In the genomic region with DNA sequence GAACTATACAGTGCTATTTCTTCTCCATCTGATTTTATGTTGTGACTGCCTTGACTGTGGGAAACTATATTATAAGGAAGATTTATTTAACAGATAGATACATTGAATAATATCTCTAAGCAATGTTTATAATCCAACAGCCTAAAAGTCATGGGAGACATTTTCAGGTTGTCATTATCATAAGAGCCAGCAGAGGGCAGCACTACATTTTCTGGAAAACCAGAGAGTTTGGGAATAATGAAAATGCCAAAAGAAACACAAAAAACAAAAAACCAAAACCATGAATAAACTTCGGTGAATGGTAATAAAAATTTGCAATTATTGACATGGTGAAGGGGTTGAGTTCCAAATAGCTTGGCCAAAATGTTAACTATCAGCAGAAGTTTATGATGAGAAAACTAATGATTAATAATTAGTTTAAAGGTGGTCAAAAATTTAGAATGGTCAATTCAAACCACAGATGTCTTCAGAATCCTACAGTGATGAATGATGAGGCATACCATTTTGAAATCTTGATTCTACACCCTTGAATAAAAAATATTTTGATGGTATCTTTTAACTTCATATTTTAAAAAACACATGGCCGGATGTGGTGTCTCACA, we compare ENCODE assay signal across 8 cellular contexts. TPM values are rescaled to one million over a fixed set of nuclear protein-coding genes. Genes with fewer than 3 reads are reported as not detected.
A peak's percentile ranks its signal among the peaks of the same experiment; 100 is the strongest.
DNase-seq lines count a peak whose midpoint lies in the region; ATAC-seq, FAIRE-seq and TF ChIP-seq lines count a peak whose summit lies in the region.

No MANE protein-coding gene starts in this region.

- H3K4me3 ChIP-seq in A673 (ENCODE audit: low read depth, low read length, poor library complexity, severe bottlenecking), result no peak overlapping the region
- H3K4me3 ChIP-seq in DOHH2 (ENCODE audit: low read length), result no peak overlapping the region
- no peak overlapping the region for H3K4me3 ChIP-seq in K562
- no peak overlapping the region for H3K4me3 ChIP-seq in upper lobe of right lung

- DNase-seq in A673 (ENCODE audit: low spot score) (peak; percentile 64), NCI-H345 (lab: John Stamatoyannopoulos, UW) (peak; percentile 43), K562 (ENCODE audit: extremely low read depth in 1 of 4, low spot score in 3 of 4) (peak in 1 of 4 experiments; percentile 35), kidney glomerular epithelial cell (lab: John Stamatoyannopoulos, UW) (peak; percentile 43), upper lobe of right lung (no peak)

- TF ChIP-seq EP300 in K562 (IDR thresholded peaks at IDR 0.05; ENCODE audit: low read length), result no peak

- peaks cover 14% of the 10 kb centered on the region for H3K4me1 ChIP-seq in A673 (ENCODE audit: insufficient read depth, low read length, poor library complexity, severe bottlenecking)
- peaks cover 23% of the 10 kb centered on the region for H3K4me1 ChIP-seq in DOHH2 (ENCODE audit: control insufficient read depth, low read length)
- H3K4me1 ChIP-seq in K562 (replicated peaks in 1 of 2; ENCODE audit: control insufficient read depth in 2 of 2, insufficient read depth in 2 of 2, low read length in 2 of 2), result peaks cover 5 to 7% of the 10 kb centered on the region in 2 experiments; a peak in 4 of 5 replicates
- peaks cover 15% of the 10 kb centered on the region for H3K4me1 ChIP-seq in upper lobe of right lung

- POLR2A ChIA-PET in A673 (lab: Charles Lee; ENCODE audit: low non-redundant PET) (no interaction called here), K562 (lab: Yijun Ruan, JAX) (no interaction called here)

- H3K9ac ChIP-seq in K562 (ENCODE audit: insufficient read depth in 1 of 2, low read depth in 2 of 2, low read length in 2 of 2), result no peak overlapping the region

- peak in 1 of 2 experiments; percentile 24; a peak in 2 of 4 replicates for TF ChIP-seq RAD21 in K562 (CRISPR knock-in tag; conservative IDR thresholded peaks at IDR 0.05 in 1 of 2, IDR thresholded peaks at IDR 0.05 in 1 of 2)

- ATAC-seq in K562 (no peak), upper lobe of right lung (no peak), HG02885 (IDR thresholded peaks at IDR 0.05; ENCODE audit: poor library complexity, unreplicated experiment) (no peak), HG02938 (IDR thresholded peaks at IDR 0.05; ENCODE audit: unreplicated experiment) (no peak)

- BruUV-seq in A673 (replicated peaks; lab: Mats Ljungman, UMichigan), result no TSS peak
- BruUV-seq in K562 (replicated peaks; lab: Mats Ljungman, UMichigan), result no TSS peak

- TF ChIP-seq POLR2A in K562 (conservative IDR thresholded peaks at IDR 0.05), result no peak

- intact Hi-C loops in A673 (cut with micrococcal nuclease; ENCODE audit: unreplicated experiment), result loop anchor here (5.0 to 10.0 kb wide), 3 partner anchors 100 to 393 kb away; partner anchors contain the start of gene ADAM23
- intact Hi-C loops in K562 (cut with micrococcal nuclease), result loop anchor here (5.0 kb wide), 1 partner anchor 98 kb away; no protein-coding TSS in a partner anchor
- intact Hi-C loops in upper lobe of right lung (cut with DNase I), result no loop called here

- no peaks in the 10 kb centered on the region for H3K9me1 ChIP-seq in K562 (ENCODE audit: control insufficient read depth, insufficient read depth, low read length)

- FAIRE-seq in K562 (lab: Jason Lieb, UNC), result no peak

- in situ Hi-C loops in K562 (cut with MboI), result no loop called here

- H3K27ac ChIP-seq in A673 (ENCODE audit: low read depth, low read length, poor library complexity, severe bottlenecking) (no peak overlapping the region), DOHH2 (ENCODE audit: low read depth, low read length) (no peak overlapping the region), K562 (ENCODE audit: extremely low read depth, low read depth, low read length) (no peak overlapping the region), upper lobe of right lung (no peak overlapping the region)

- H3K9me3 ChIP-seq in A673 (ENCODE audit: low read depth, low read length, poor library complexity, severe bottlenecking) (no peaks in the 10 kb centered on the region), DOHH2 (ENCODE audit: control insufficient read depth, insufficient read depth, low read length) (no peaks in the 10 kb centered on the region), K562 (replicated peaks; ENCODE audit: control insufficient read depth, insufficient read depth, low read depth, low read length) (no peaks in the 10 kb centered on the region; the same call in 1 of the 2 replicates), upper lobe of right lung (no peaks in the 10 kb centered on the region)

- CTCF ChIA-PET in A673 (lab: Charles Lee), result no interaction called here
- CTCF ChIA-PET in K562 (lab: Yijun Ruan, JAX; ENCODE audit: low intra/inter-chr PET ratio), result interaction anchor here (0.6 kb wide), 1 partner anchor 29 kb away, joined by 3 read pairs; no protein-coding TSS in a partner anchor

- WGBS in K562 (ENCODE audit: insufficient coverage, low coverage, missing lambda C conversion rate), result 42% methylated on average over 1 of the region's 2 CpGs

- no peaks in the 10 kb centered on the region for H3K27me3 ChIP-seq in A673 (replicated peaks; ENCODE audit: insufficient read depth, low read depth, low read length, poor library complexity)
- H3K27me3 ChIP-seq in DOHH2 (ENCODE audit: control insufficient read depth, low read length), result no peaks in the 10 kb centered on the region
- no peaks in the 10 kb centered on the region for H3K27me3 ChIP-seq in K562 (ENCODE audit: control insufficient read depth in 2 of 2, insufficient read depth in 2 of 2, low read length in 2 of 2)
- no peaks in the 10 kb centered on the region for H3K27me3 ChIP-seq in upper lobe of right lung

- no peak overlapping the region for H2AFZ ChIP-seq in K562 (ENCODE audit: low read depth, low read length)

- H4K20me1 ChIP-seq in DOHH2 (ENCODE audit: control insufficient read depth, insufficient read depth, low read depth, low read length), result peaks cover 12% of the 10 kb centered on the region; the same call in 1 of the 2 replicates
- no peaks in the 10 kb centered on the region for H4K20me1 ChIP-seq in K562 (replicated peaks; ENCODE audit: control insufficient read depth, insufficient read depth, low read length)

- peaks cover 42% of the 10 kb centered on the region for H3K79me2 ChIP-seq in DOHH2 (ENCODE audit: control insufficient read depth, low read length)
- peaks cover 32% of the 10 kb centered on the region for H3K79me2 ChIP-seq in K562 (ENCODE audit: control insufficient read depth, insufficient read depth, low read length)

- H3F3A ChIP-seq in DOHH2 (ENCODE audit: control insufficient read depth, insufficient read depth), result peaks cover 39% of the 10 kb centered on the region

- no peaks in the 10 kb centered on the region for H3K9me2 ChIP-seq in DOHH2 (replicated peaks; ENCODE audit: control insufficient read depth, low read length)

- H3K4me2 ChIP-seq in DOHH2 (ENCODE audit: low read length) (no peak overlapping the region), K562 (ENCODE audit: insufficient read depth, low read length) (no peak overlapping the region)

- peaks cover 42% of the 10 kb centered on the region for H3K36me3 ChIP-seq in A673 (ENCODE audit: insufficient read depth, low read length, poor library complexity, severe bottlenecking)
- H3K36me3 ChIP-seq in DOHH2 (ENCODE audit: control insufficient read depth, low read length), result peaks cover 59% of the 10 kb centered on the region
- peaks cover 43% of the 10 kb centered on the region for H3K36me3 ChIP-seq in K562 (ENCODE audit: control insufficient read depth, insufficient read depth, low read length)
- peaks cover 34% of the 10 kb centered on the region for H3K36me3 ChIP-seq in upper lobe of right lung

- peak; percentile 83 for TF ChIP-seq CTCF in A673 (conservative IDR thresholded peaks at IDR 0.05; ENCODE audit: low read depth, low read length)
- peak; percentile 82 for TF ChIP-seq CTCF in DOHH2 (IDR thresholded peaks at IDR 0.05; ENCODE audit: low read depth, low read length, poor library complexity, severe bottlenecking)
- TF ChIP-seq CTCF in K562 (IDR thresholded peaks at IDR 0.05 in 2 of 3, conservative IDR thresholded peaks at IDR 0.05 in 1 of 3; ENCODE audit: insufficient read depth in 2 of 3, low read depth in 1 of 3, low read length in 3 of 3), result peak; percentile 33 to 55 (median 45); a peak in 4 of 6 replicates
- peak; percentile 79 for TF ChIP-seq CTCF in upper lobe of right lung (IDR thresholded peaks at IDR 0.05)

RNA-seq across cellular contexts. Expression of gene EEF1B2, which starts 4.7 kb away (rescaled TPM):
- total RNA-seq in A673 (2021) (565 and 629 TPM in 2 replicates), K562 (2014; rRNA removed) (522 and 628 TPM in 2 replicates), K562 (2014; rRNA removed; fragmentation: Illumina TruSeq; extraction: Trizol) (893 and 908 TPM in 2 replicates), K562 (2015; rRNA removed; fragmentation: Illumina TruSeq; extraction: Trizol) (878 and 910 TPM in 2 replicates), K562 (2021) (643 and 674 TPM in 2 replicates), upper lobe of right lung (389 TPM)
- total RNA-seq in K562 (2011; cell fraction: chromatin; rRNA removed; ENCODE audit: low replicate concordance), result 135 and 187 TPM in 2 replicates
- total RNA-seq in K562 (2011; cell fraction: nucleolus; rRNA removed), result 187 and 222 TPM in 2 replicates
- total RNA-seq in K562 (2011; cell fraction: nucleoplasm; rRNA removed), result 292 and 475 TPM in 2 replicates
- polyA plus RNA-seq in K562 (2011; rRNA removed) (920 and 1,079 TPM in 2 replicates), K562 (2014; fragmentation: Illumina TruSeq; extraction: Trizol) (748 and 796 TPM in 2 replicates), K562 (2014; fragmentation: Nextera tagmentation; extraction: Ambion mirVana) (1,000 to 10,000 TPM in 1 of 2 experiments, 100 to 1,000 TPM in 1; 943 to 1,148 TPM), K562 (2014; rRNA removed) (803 and 861 TPM in 2 replicates)
- polyA plus RNA-seq in K562 (2011; cell fraction: cytosol; rRNA removed), result 534 and 569 TPM in 2 replicates
- 267 and 351 TPM in 2 replicates for polyA plus RNA-seq in K562 (2011; cell fraction: nucleus; rRNA removed)
- polyA plus RNA-seq in K562 (2012), result 728 and 753 TPM in 2 replicates
- 835 and 884 TPM in 2 replicates for polyA minus RNA-seq in K562 (2011; rRNA and poly(A)+ RNA removed)
- 251 and 265 TPM in 2 replicates for polyA minus RNA-seq in K562 (2011; cell fraction: cytosol; rRNA and poly(A)+ RNA removed)
- polyA minus RNA-seq in K562 (2011; cell fraction: nucleus; rRNA and poly(A)+ RNA removed), result 108 and 155 TPM in 2 replicates

RNA-seq across cellular contexts. Expression of gene NDUFS1, which starts 5.1 kb away (rescaled TPM):
- total RNA-seq in A673 (2021) (134 and 151 TPM in 2 replicates), K562 (2014; rRNA removed) (86.8 and 92.7 TPM in 2 replicates), K562 (2014; rRNA removed; fragmentation: Illumina TruSeq; extraction: Trizol) (118 and 143 TPM in 2 replicates), K562 (2015; rRNA removed; fragmentation: Illumina TruSeq; extraction: Trizol) (86.5 and 91.5 TPM in 2 replicates), K562 (2021) (87.9 and 90.5 TPM in 2 replicates), upper lobe of right lung (65.7 TPM)
- total RNA-seq in K562 (2011; cell fraction: chromatin; rRNA removed; ENCODE audit: low replicate concordance), result 68.9 and 88.3 TPM in 2 replicates
- 32.9 and 35.0 TPM in 2 replicates for total RNA-seq in K562 (2011; cell fraction: nucleolus; rRNA removed)
- total RNA-seq in K562 (2011; cell fraction: nucleoplasm; rRNA removed), result 27.6 and 34.6 TPM in 2 replicates
- polyA plus RNA-seq in K562 (2011; rRNA removed) (84.7 and 130 TPM in 2 replicates), K562 (2014; fragmentation: Illumina TruSeq; extraction: Trizol) (99.8 and 102 TPM in 2 replicates), K562 (2014; fragmentation: Nextera tagmentation; extraction: Ambion mirVana) (100 to 1,000 TPM in 1 of 2 experiments, 10 to 100 TPM in 1; 75.0 to 116 TPM), K562 (2014; rRNA removed) (76.8 and 77.4 TPM in 2 replicates)
- 43.2 and 72.6 TPM in 2 replicates for polyA plus RNA-seq in K562 (2011; cell fraction: cytosol; rRNA removed)
- 33.4 and 43.8 TPM in 2 replicates for polyA plus RNA-seq in K562 (2011; cell fraction: nucleus; rRNA removed)
- polyA plus RNA-seq in K562 (2012), result 49.5 and 75.8 TPM in 2 replicates
- polyA minus RNA-seq in K562 (2011; rRNA and poly(A)+ RNA removed), result 220 and 255 TPM in 2 replicates
- 43.6 and 56.6 TPM in 2 replicates for polyA minus RNA-seq in K562 (2011; cell fraction: cytosol; rRNA and poly(A)+ RNA removed)
- 21.1 and 33.7 TPM in 2 replicates for polyA minus RNA-seq in K562 (2011; cell fraction: nucleus; rRNA and poly(A)+ RNA removed)
